7 cellular contexts compared by ENCODE assay signal in the genomic region with DNA sequence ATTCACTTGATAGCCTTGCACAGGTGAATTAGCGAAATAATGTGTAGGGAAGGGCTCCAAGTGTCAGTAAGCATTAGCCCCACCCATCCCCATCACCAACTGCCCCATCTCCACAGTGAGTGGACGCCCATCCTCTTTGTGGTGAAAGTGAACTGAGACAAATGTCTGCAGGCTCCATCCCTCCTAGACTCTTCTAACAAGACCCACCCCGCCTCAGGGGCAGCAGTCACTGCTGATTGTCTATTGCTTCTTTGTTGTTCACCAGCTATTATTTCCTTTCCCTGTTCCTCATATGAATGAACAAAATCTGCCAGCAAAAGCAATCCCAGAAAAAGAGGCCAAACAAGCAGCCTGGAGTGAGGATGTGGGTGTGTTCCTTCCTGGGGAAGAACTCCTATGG.
"Had no signal": no experiment of that assay in that cellular context is flagged by ENCODE, and none has a peak within 500 bp of the region (broad histone marks: within the 10 kb centered on the region; RNA-seq: fewer than 3 reads in every experiment).

No MANE protein-coding gene starts in this region.

- H3K4me3 Mint-ChIP-seq: GM23338, H9 had no signal

- H3K27ac Mint-ChIP-seq: GM23338 had no signal

- DNase-seq: H9 had no signal

- H3K4me3 ChIP-seq: GM23338, K562 had no signal

- H3K9me3 Mint-ChIP-seq: GM23338 had no signal

- FAIRE-seq: H1, H54, HTR-8/SVneo, K562 had no signal

- ATAC-seq: GM23338, HCT116, K562 had no signal
